Comparison of ENCODE assay signal across 8 cellular contexts in the genomic region with DNA sequence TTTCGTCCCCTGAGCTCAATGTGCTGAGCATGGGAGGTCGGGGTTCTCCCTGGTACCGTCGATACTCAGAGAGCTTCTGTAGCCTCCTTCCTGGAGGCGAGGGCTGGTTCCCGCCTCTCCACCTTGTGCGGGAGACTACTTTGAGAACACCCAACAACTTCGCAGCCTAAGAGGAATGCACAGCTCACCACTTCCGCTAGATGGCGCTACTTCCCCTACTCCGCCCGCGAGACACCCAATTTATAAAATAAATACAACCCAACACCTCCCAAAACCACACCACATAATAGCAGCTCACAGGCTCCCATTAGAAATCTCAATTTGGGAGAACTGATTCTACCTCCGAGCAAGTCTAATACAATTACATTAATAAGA. TPM values are rescaled to one million over a fixed set of nuclear protein-coding genes. Genes with fewer than 3 reads are reported as not detected.
DNase-seq lines count a peak whose midpoint lies in the region; ATAC-seq and TF ChIP-seq lines count a peak whose summit lies in the region.

No MANE protein-coding gene starts in this region.

- 0% methylated on average over 7 of the region's 14 CpGs; no CpG with 5 or more reads in 1 of the 2 donors for WGBS in gastroesophageal sphincter (ENCODE audit: low coverage in 1 of 2), 2 donors

- DNase-seq in Panc1 (ENCODE audit: low read depth, low spot score) (peak; percentile 33), superior temporal gyrus (ENCODE audit: extremely low spot score) (peak; percentile 90)
- DNase-seq in activated effector memory CD4-positive, alpha-beta T cell treated with Interleukin-2 at 50 U/mL for 16 hours, result peak; percentile 55

- no TSS peak for BruUV-seq in Panc1 (replicated peaks; lab: Mats Ljungman, UMichigan)

- ATAC-seq in GM18517 (IDR thresholded peaks at IDR 0.05; ENCODE audit: unreplicated experiment) (peak; percentile 54), Panc1 (peak; percentile 79), gastroesophageal sphincter (peak; percentile 72)

- TF ChIP-seq EP300 in gastroesophageal sphincter (IDR thresholded peaks at IDR 0.05), result no peak

- H3K36me3 ChIP-seq in ACC112 (ENCODE audit: insufficient read depth, low read length) (no peaks in the 10 kb centered on the region), HUES6 (ENCODE audit: control insufficient read depth, insufficient read depth, low read length) (no peaks in the 10 kb centered on the region), Panc1 (ENCODE audit: control insufficient read depth, insufficient read depth, low read length) (no peaks in the 10 kb centered on the region), gastroesophageal sphincter (no peaks in the 10 kb centered on the region), neutrophil (no peaks in the 10 kb centered on the region)

- H3K4me3 ChIP-seq in ACC112 (ENCODE audit: low read depth, low read length) (0 out of 2 replicates have a peak overlapping the region, but pooled peaks have one; percentile 5), HUES6 (ENCODE audit: low read depth, low read length) (peak overlapping the region; percentile 68), Panc1 (ENCODE audit: low read depth in 2 of 2, low read length in 2 of 2) (peak overlapping the region; percentile 27 to 47), gastroesophageal sphincter (peak overlapping the region; percentile 47 to 66), neutrophil (ENCODE audit: low read depth in 1 of 2, low read length in 1 of 2) (peak overlapping the region; percentile 38 to 52)

- H3K9me3 ChIP-seq in HUES6 (ENCODE audit: control insufficient read depth, insufficient read depth, low read depth, low read length) (no peaks in the 10 kb centered on the region), Panc1 (ENCODE audit: control insufficient read depth, insufficient read depth, low read depth, low read length) (no peaks in the 10 kb centered on the region), gastroesophageal sphincter (no peaks in the 10 kb centered on the region), neutrophil (no peaks in the 10 kb centered on the region)

- TF ChIP-seq CTCF in Panc1 (IDR thresholded peaks at IDR 0.05), result peak; percentile 95
- peak; percentile 93 to 94 (median 93) for TF ChIP-seq CTCF in gastroesophageal sphincter (IDR thresholded peaks at IDR 0.05)
- peak; percentile 81 for TF ChIP-seq CTCF in neutrophil (IDR thresholded peaks at IDR 0.05)

- H3K27me3 ChIP-seq in ACC112 (ENCODE audit: insufficient read depth, low read length) (peaks cover 91% of the 10 kb centered on the region), HUES6 (ENCODE audit: control insufficient read depth, insufficient read depth, low read length) (peaks cover 65% of the 10 kb centered on the region), Panc1 (ENCODE audit: control insufficient read depth, insufficient read depth, low read length) (peaks cover 49% of the 10 kb centered on the region), gastroesophageal sphincter (peaks cover 14% of the 10 kb centered on the region), neutrophil (peaks cover 100% of the 10 kb centered on the region)

- intact Hi-C loops in Panc1 (cut with micrococcal nuclease; ENCODE audit: unreplicated experiment), result loop anchor here (2.0 kb wide), 1 partner anchor 1033 kb away; no protein-coding TSS in a partner anchor

- TF ChIP-seq POLR2A in gastroesophageal sphincter (IDR thresholded peaks at IDR 0.05), result no peak

- no peak overlapping the region for H3K27ac ChIP-seq in ACC112 (ENCODE audit: low read depth, low read length)
- no peak overlapping the region for H3K27ac ChIP-seq in HUES6 (ENCODE audit: low read depth, low read length)
- H3K27ac ChIP-seq in Panc1 (ENCODE audit: low read length), result no peak overlapping the region
- H3K27ac ChIP-seq in gastroesophageal sphincter, result peak overlapping the region; percentile 57 to 97 (median 86)
- no peak overlapping the region for H3K27ac ChIP-seq in neutrophil

- H3K4me1 ChIP-seq in ACC112 (ENCODE audit: control insufficient read depth, insufficient read depth, low read length, unreplicated experiment) (no peaks in the 10 kb centered on the region), HUES6 (ENCODE audit: control insufficient read depth, insufficient read depth, low read length) (peaks cover 16% of the 10 kb centered on the region), Panc1 (ENCODE audit: control insufficient read depth, insufficient read depth, low read length) (peaks cover 3% of the 10 kb centered on the region; the same call in 1 of the 2 replicates), gastroesophageal sphincter (peaks cover 4 to 79% (median 11%) of the 10 kb centered on the region in 3 donors), neutrophil (ENCODE audit: control insufficient read depth in 1 of 2, insufficient read depth in 1 of 2, low read depth in 1 of 2, low read length in 1 of 2) (peaks cover 8 to 17% of the 10 kb centered on the region in 2 experiments)

- POLR2A ChIA-PET in Panc1 (lab: Charles Lee), result no interaction called here

- CTCF ChIA-PET in Panc1 (lab: Charles Lee), result interaction anchor here (0.5 to 1.8 kb wide), 7 partner anchors 10 to 1630 kb away, joined by 3 to 23 read pairs (median 7); no protein-coding TSS in a partner anchor

- H3K9ac ChIP-seq in HUES6 (ENCODE audit: low read length), result no peak overlapping the region

- no peak overlapping the region for H2AFZ ChIP-seq in ACC112 (ENCODE audit: low read length, unreplicated experiment)

- no peaks in the 10 kb centered on the region for H3K79me2 ChIP-seq in ACC112 (ENCODE audit: control insufficient read depth, insufficient read depth, low read length, unreplicated experiment)

- in situ Hi-C loops in Panc1 (cut with HindIII; ENCODE audit: low pct_unique_long_range_greater_than_20kb, low sequenced_read_pairs), result no loop called here

RNA-seq across cellular contexts. Expression of gene RGMA, which starts 1.2 kb away (rescaled TPM):
- total RNA-seq in Panc1 (2021; ENCODE audit: unreplicated experiment) (0.62 TPM), gastroesophageal sphincter (100 to 1,000 TPM in 2 of 4 donors, 10 to 100 TPM in 2; 99.0 to 307 (median 112) TPM)
- polyA plus RNA-seq in Panc1 (2012; ENCODE audit: insufficient read length), result 0.07 TPM

Comparison
In these comparisons a context has a peak if more than half of its experiments do, and no peak if none do; other contexts are left out.
1. H3K27ac ChIP-seq: peak in gastroesophageal sphincter (4 of 4); none in ACC112 (single experiment), HUES6 (single experiment), Panc1 (single experiment) and neutrophil (single experiment).
2. H3K4me3 ChIP-seq: peak in every context shown above with its lines; median percentile 68 in HUES6; 56 in gastroesophageal sphincter; 45 in neutrophil; 37 in Panc1; 5 in ACC112.
3. DNase-seq: peak in every context shown above with its lines; median percentile 90 in superior temporal gyrus; 55 in activated effector memory CD4-positive, alpha-beta T cell treated with Interleukin-2 at 50 U/mL for 16 hours; 33 in Panc1.
4. RNA of gene RGMA, which starts 1.2 kb away (total RNA-seq): 99.0 to 307 TPM in gastroesophageal sphincter; 0.62 TPM in Panc1 (single experiment); every median in the first group is over 10 times any median in the second.
5. Peak in every context shown above with its lines, with median percentiles within 50 percentile points of each other: ATAC-seq and CTCF ChIP-seq.